Comparison of ENCODE assay signal across 9 cellular contexts in the genomic region with DNA sequence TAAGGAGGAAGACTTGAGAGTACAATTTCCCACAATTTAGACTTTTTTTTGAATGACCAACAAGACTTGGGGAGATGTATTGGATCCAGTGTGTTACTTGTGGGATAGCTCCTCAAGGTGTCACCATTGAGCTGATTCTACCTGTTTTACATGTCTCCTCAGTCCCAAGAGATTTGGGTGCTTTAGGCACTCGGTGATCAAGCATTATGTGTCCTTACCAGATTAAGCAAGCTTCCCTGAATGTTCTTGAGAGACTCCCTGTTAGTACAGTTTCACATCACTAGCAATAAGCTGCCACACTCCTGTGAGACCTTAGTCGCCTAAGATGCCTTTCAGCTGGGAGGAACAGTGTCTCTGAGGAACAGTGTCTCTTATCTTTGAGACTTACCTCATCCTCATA.
DNase-seq lines count a peak whose midpoint lies in the region; ATAC-seq and TF ChIP-seq lines count a peak whose summit lies in the region.
"Had no signal": no experiment of that assay in that cellular context is flagged by ENCODE, and none has a peak within 500 bp of the region (broad histone marks: within the 10 kb centered on the region; RNA-seq: fewer than 3 reads in every experiment).

No MANE protein-coding gene starts in this region.

- no peaks in the 10 kb centered on the region for H3K9me2 ChIP-seq in PC-3 (replicated peaks; ENCODE audit: low read length)

- no peak overlapping the region for H2AFZ ChIP-seq in PC-3 (ENCODE audit: low read length)

- no peaks in the 10 kb centered on the region for H3F3A ChIP-seq in PC-3 (ENCODE audit: low read length, unreplicated experiment)

- no peak overlapping the region for H3K9ac ChIP-seq in PC-3 (ENCODE audit: low read length)

- DNase-seq in Right ventricle myocardium superior (no peak), right cardiac atrium (no peak), PC-3 (peak; percentile 64), foreskin keratinocyte (peak; percentile 58 to 84), ascending aorta (ENCODE audit: low spot score in 2 of 2) (no peak), COLO829 (ENCODE audit: low spot score) (no peak)
- no peak for DNase-seq in stimulated activated CD4-positive, alpha-beta T cell treated with anti-CD3 and anti-CD28 coated beads, Interleukin-12 subunit alpha, Interleukin-12 subunit beta, amount 100 ng/mL, for 4 hours

- H3K27me3 ChIP-seq in right cardiac atrium (ENCODE audit: control insufficient read depth, insufficient read depth) (no peaks in the 10 kb centered on the region), PC-3 (ENCODE audit: low read length) (no peaks in the 10 kb centered on the region), foreskin keratinocyte (no peaks in the 10 kb centered on the region), ascending aorta (no peaks in the 10 kb centered on the region)
- H3K27me3 ChIP-seq: adrenal gland had no signal

- H3K36me3 ChIP-seq in PC-3 (ENCODE audit: low read depth, low read length): no peaks in the 10 kb centered on the region
- no peaks in the 10 kb centered on the region for H3K36me3 ChIP-seq in ascending aorta
- H3K36me3 ChIP-seq: adrenal gland had no signal

- no peaks in the 10 kb centered on the region for H3K4me1 ChIP-seq in right cardiac atrium (ENCODE audit: control insufficient read depth, insufficient read depth, low read length)
- peaks cover 11% of the 10 kb centered on the region for H3K4me1 ChIP-seq in PC-3 (ENCODE audit: insufficient read depth, low read length)
- peaks cover 17% of the 10 kb centered on the region for H3K4me1 ChIP-seq in foreskin keratinocyte
- H3K4me1 ChIP-seq in ascending aorta: no peaks in the 10 kb centered on the region
- H3K4me1 ChIP-seq: adrenal gland had no signal

- no peaks in the 10 kb centered on the region for H3K79me2 ChIP-seq in PC-3 (ENCODE audit: low read length)

- ATAC-seq in Right ventricle myocardium superior (ENCODE audit: poor library complexity) (peak; percentile 84), right cardiac atrium (no peak), HG03442 (IDR thresholded peaks at IDR 0.05; ENCODE audit: unreplicated experiment) (peak; percentile 73), PC-3 (peak; percentile 94), foreskin keratinocyte (peak; percentile 80)

- no peaks in the 10 kb centered on the region for H4K20me1 ChIP-seq in PC-3 (ENCODE audit: low read length)

- POLR2A ChIA-PET in PC-3 (lab: Charles Lee; ENCODE audit: unreplicated experiment): no interaction called here

- CTCF ChIA-PET in PC-3 (lab: Charles Lee): interaction anchor here (0.5 to 0.9 kb wide), 4 partner anchors 40 to 144 kb away, joined by 3 to 4 read pairs (median 3); no protein-coding TSS in a partner anchor

- BruUV-seq in PC-3 (replicated peaks; lab: Mats Ljungman, UMichigan): no TSS peak

- H3K9me3 ChIP-seq in right cardiac atrium (ENCODE audit: control insufficient read depth, low read length) (no peaks in the 10 kb centered on the region), PC-3 (ENCODE audit: low read length) (no peaks in the 10 kb centered on the region), ascending aorta (no peaks in the 10 kb centered on the region)
- H3K9me3 ChIP-seq: adrenal gland had no signal

- no peak overlapping the region for H3K27ac ChIP-seq in right cardiac atrium (ENCODE audit: low read length)
- no peak overlapping the region for H3K27ac ChIP-seq in PC-3 (ENCODE audit: low read length)
- H3K27ac ChIP-seq in foreskin keratinocyte: no peak overlapping the region
- no peak overlapping the region for H3K27ac ChIP-seq in ascending aorta
- H3K27ac ChIP-seq: adrenal gland had no signal

- TF ChIP-seq CTCF in PC-3 (conservative IDR thresholded peaks at IDR 0.05; ENCODE audit: low read depth, low read length): peak; percentile 64
- peak; percentile 83 for TF ChIP-seq CTCF in foreskin keratinocyte (conservative IDR thresholded peaks at IDR 0.05)
- TF ChIP-seq CTCF in ascending aorta (IDR thresholded peaks at IDR 0.05): no peak

- no peak overlapping the region for H3K4me2 ChIP-seq in PC-3 (ENCODE audit: low read length)

- intact Hi-C loops in Right ventricle myocardium superior (cut with DNase I): no loop called here
- intact Hi-C loops in right cardiac atrium (cut with DNase I): no loop called here
- intact Hi-C loops in PC-3 (cut with micrococcal nuclease): loop anchor here (5.0 kb wide), 1 partner anchor 431 kb away; no protein-coding TSS in a partner anchor
- intact Hi-C loops in ascending aorta (cut with DNase I): no loop called here

- no peak overlapping the region for H3K4me3 ChIP-seq in right cardiac atrium (ENCODE audit: low read length)
- H3K4me3 ChIP-seq in PC-3 (ENCODE audit: low read length): no peak overlapping the region
- H3K4me3 ChIP-seq in ascending aorta: no peak overlapping the region
- H3K4me3 ChIP-seq: adrenal gland had no signal

- WGBS in right cardiac atrium: 47% methylated on average over 2 of the region's 2 CpGs

Comparison
In these comparisons a context has a peak if more than half of its experiments do, and no peak if none do; other contexts are left out.
1. ATAC-seq: peak in Right ventricle myocardium superior (single experiment), HG03442 (single experiment), PC-3 (single experiment) and foreskin keratinocyte (single experiment); none in right cardiac atrium (0 of 2).
2. DNase-seq: peak in PC-3 (single experiment) and foreskin keratinocyte (2 of 2); none in Right ventricle myocardium superior (single experiment), right cardiac atrium (0 of 3), stimulated activated CD4-positive, alpha-beta T cell treated with anti-CD3 and anti-CD28 coated beads, Interleukin-12 subunit alpha, Interleukin-12 subunit beta, amount 100 ng/mL, for 4 hours (single experiment), ascending aorta (0 of 2) and COLO829 (single experiment).
3. CTCF ChIP-seq: peak in PC-3 (single experiment) and foreskin keratinocyte (single experiment); none in ascending aorta (0 of 3).